In the genomic region with DNA sequence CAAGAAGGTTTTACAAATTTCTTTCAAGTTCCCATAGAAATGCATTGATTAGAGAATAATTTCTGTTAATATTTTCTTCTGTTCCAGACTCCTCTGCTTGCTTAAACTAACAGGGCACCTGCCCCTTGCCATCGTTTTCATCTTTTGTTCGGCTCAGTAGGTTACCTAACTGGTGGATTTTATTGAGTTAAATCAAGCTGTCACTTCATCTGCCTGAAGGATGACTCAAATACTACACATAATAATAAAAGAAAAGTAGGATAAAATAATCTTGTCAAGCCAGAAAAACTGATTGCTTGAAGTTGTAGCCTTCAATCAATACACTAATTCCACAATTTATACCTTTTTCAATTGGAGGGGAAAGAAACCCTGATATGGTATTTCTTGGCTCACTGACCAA, we compare ENCODE assay signal across 19 cellular contexts.
A peak's percentile ranks its signal among the peaks of the same experiment; 100 is the strongest.
DNase-seq lines count a peak whose midpoint lies in the region; TF ChIP-seq lines count a peak whose summit lies in the region.
"Had no signal": no experiment of that assay in that cellular context is flagged by ENCODE, and none has a peak within 500 bp of the region (broad histone marks: within the 10 kb centered on the region; RNA-seq: fewer than 3 reads in every experiment).

No MANE protein-coding gene starts in this region.

- H3K9me3 ChIP-seq in stomach (no peaks in the 10 kb centered on the region), SJCRH30 (replicated peaks) (no peaks in the 10 kb centered on the region)

- TF ChIP-seq CTCF in epithelial cell of esophagus (IDR thresholded peaks at IDR 0.05; ENCODE audit: insufficient read depth, low read depth, low read length, missing control alignments) (no peak), stomach (IDR thresholded peaks at IDR 0.05) (no peak)

- no peak for TF ChIP-seq POLR2A in stomach (IDR thresholded peaks at IDR 0.05)

- H3K27me3 ChIP-seq in stomach: no peaks in the 10 kb centered on the region
- no peaks in the 10 kb centered on the region for H3K27me3 ChIP-seq in SJCRH30

- H3K36me3 ChIP-seq in stomach: no peaks in the 10 kb centered on the region
- no peaks in the 10 kb centered on the region for H3K36me3 ChIP-seq in SJCRH30

- no peak overlapping the region for H3K27ac ChIP-seq in stomach
- no peak overlapping the region for H3K27ac ChIP-seq in SJCRH30
- H3K27ac ChIP-seq: HL-60 had no signal

- TF ChIP-seq EP300 in stomach (IDR thresholded peaks at IDR 0.05): no peak

- whole genome bisulfite sequencing in stomach, 5 donors: 68 to 80% (median 70%) methylated on average over 2 of the region's 2 CpGs

- DNase-seq in COR-L47 (lab: John Stamatoyannopoulos, UW) (peak; percentile 59), NCI-H1417 treated with DMSO at 0.1 percent for 48 hours (lab: John Stamatoyannopoulos, UW) (peak; percentile 30), NCI-H345 (lab: John Stamatoyannopoulos, UW) (peak; percentile 54), epithelial cell of esophagus (ENCODE audit: low read depth) (peak; percentile 9), stomach (no peak), SJCRH30 (no peak), SW480 (ENCODE audit: low spot score) (no peak)
- DNase-seq: CD4-positive, CD25-positive, alpha-beta regulatory T cell; DND-41; H7; HFFc6; KBM-7; NCI-H1105; NCI-H187; NCI-H510A; Right ventricle myocardium superior; T-helper 17 cell had no signal

- no peaks in the 10 kb centered on the region for H3K4me1 ChIP-seq in stomach
- no peaks in the 10 kb centered on the region for H3K4me1 ChIP-seq in SJCRH30

- H3K4me3 ChIP-seq in epithelial cell of esophagus (ENCODE audit: low read length) (no peak overlapping the region), stomach (no peak overlapping the region), SJCRH30 (no peak overlapping the region)
- H3K4me3 ChIP-seq: GM12878 had no signal

- intact Hi-C loops in stomach (cut with DNase I; ENCODE audit: low total_unique reads): no loop called here

Comparison
In these comparisons a context has a peak if more than half of its experiments do, and no peak if none do; other contexts are left out.
1. DNase-seq: peak in COR-L47 (single experiment), NCI-H1417 treated with DMSO at 0.1 percent for 48 hours (single experiment), NCI-H345 (single experiment) and epithelial cell of esophagus (single experiment); none in stomach (single experiment), SJCRH30 (0 of 2) and SW480 (single experiment).